17 cellular contexts compared by ENCODE assay signal in the genomic region with DNA sequence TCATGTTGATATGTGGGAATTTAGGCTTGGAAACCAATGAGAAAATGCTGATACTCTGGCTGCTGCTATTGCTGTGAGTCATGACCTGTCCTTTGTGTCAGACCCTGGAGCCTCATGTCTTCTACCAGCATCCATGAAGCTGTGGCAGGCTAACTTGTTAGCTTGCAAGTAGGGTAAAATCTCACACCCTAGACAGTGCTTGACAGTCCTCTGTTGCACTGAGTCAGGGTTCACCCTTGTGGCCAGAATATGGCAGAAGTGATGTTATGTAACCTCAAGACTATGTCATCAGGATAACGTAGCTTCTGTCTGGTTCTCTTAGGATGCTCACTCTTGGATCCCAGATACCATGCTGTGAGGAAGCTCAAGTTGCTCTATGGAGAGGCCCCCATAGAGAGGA.
A peak's percentile ranks its signal among the peaks of the same experiment; 100 is the strongest.
DNase-seq lines count a peak whose midpoint lies in the region; ATAC-seq and TF ChIP-seq lines count a peak whose summit lies in the region.
"Had no signal": no experiment of that assay in that cellular context is flagged by ENCODE, and none has a peak within 500 bp of the region (broad histone marks: within the 10 kb centered on the region; RNA-seq: fewer than 3 reads in every experiment).

No MANE protein-coding gene starts in this region.

- H3K79me2 ChIP-seq in SK-N-SH (ENCODE audit: insufficient read depth) = no peaks in the 10 kb centered on the region

- POLR2A ChIA-PET in SK-N-SH (lab: Yijun Ruan, JAX) = no interaction called here

- no peak overlapping the region for H3K9ac ChIP-seq in SK-N-SH
- H3K9ac ChIP-seq: BLaER1 had no signal

- TF ChIP-seq EP300 in SK-N-SH (IDR thresholded peaks at IDR 0.05; ENCODE audit: borderline replicate concordance in 1 of 2, low read depth in 1 of 2, low read length in 1 of 2) = no peak

- no peaks in the 10 kb centered on the region for H4K20me1 ChIP-seq in SK-N-SH (ENCODE audit: insufficient read depth)
- H4K20me1 ChIP-seq: BLaER1 had no signal

- no peak overlapping the region for H3K27ac ChIP-seq in SK-N-SH (ENCODE audit: low read depth in 2 of 2, low read length in 1 of 2)
- H3K27ac ChIP-seq: BLaER1, SJSA1 had no signal

- CTCF ChIA-PET in SK-N-SH (lab: Yijun Ruan, JAX) = interaction anchor here (0.7 to 1.8 kb wide), 4 partner anchors 8 to 265 kb away, joined by 3 to 4 read pairs (median 3); no protein-coding TSS in a partner anchor

- 0% methylated on average over 1 of the region's 1 CpG for WGBS in SK-N-SH (ENCODE audit: low lambda C conversion rate)

- no peak overlapping the region for H3K4me3 ChIP-seq in SK-N-SH (ENCODE audit: low read depth in 2 of 2, low read length in 1 of 2)
- no peak overlapping the region for H3K4me3 ChIP-seq in fibroblast of the aortic adventitia (ENCODE audit: low read depth, low read length)
- H3K4me3 ChIP-seq: BLaER1, HAP-1, SJSA1 had no signal

- H3K27me3 ChIP-seq in SK-N-SH (ENCODE audit: insufficient read depth) = no peaks in the 10 kb centered on the region; the same call in 1 of the 2 replicates
- H3K27me3 ChIP-seq: BLaER1 had no signal

- no peak for TF ChIP-seq RAD21 in SK-N-SH (IDR thresholded peaks at IDR 0.05; ENCODE audit: low read length)

- H3K4me1 ChIP-seq in SK-N-SH (ENCODE audit: control insufficient read depth in 1 of 2, insufficient read depth in 2 of 2, low read depth in 1 of 2, low read length in 1 of 2) = no peaks in the 10 kb centered on the region
- H3K4me1 ChIP-seq: HAP-1, SJSA1 had no signal

- H3K9me2 ChIP-seq in SK-N-SH = no peaks in the 10 kb centered on the region

- no peaks in the 10 kb centered on the region for H3K9me3 ChIP-seq in SK-N-SH
- H3K9me3 ChIP-seq: BLaER1, HAP-1 had no signal

- TF ChIP-seq CTCF in SK-N-SH (IDR thresholded peaks at IDR 0.05) = no peak
- TF ChIP-seq CTCF in fibroblast of the aortic adventitia (IDR thresholded peaks at IDR 0.05; ENCODE audit: insufficient read depth, low read length) = no peak

- H3K4me2 ChIP-seq in SK-N-SH = no peak overlapping the region

- no peaks in the 10 kb centered on the region for H3K36me3 ChIP-seq in SK-N-SH (replicated peaks in 1 of 2; ENCODE audit: control insufficient read depth in 1 of 2, insufficient read depth in 2 of 2, low read length in 1 of 2)
- H3K36me3 ChIP-seq: BLaER1, HAP-1, SJSA1 had no signal

- intact Hi-C loops in Right ventricle myocardium inferior (cut with DNase I) = loop anchor here (10.0 kb wide), 1 partner anchor 132 kb away; the partner anchor contains the start of gene NEK6

- H2AFZ ChIP-seq in SK-N-SH (ENCODE audit: low read depth) = no peak overlapping the region

- ATAC-seq in SK-N-SH treated with all-trans-retinoic acid at 6 μM for 48 hours (peak; percentile 37), HG02571 (IDR thresholded peaks at IDR 0.05; ENCODE audit: unreplicated experiment) (no peak), Right ventricle myocardium inferior (no peak)

- no peaks in the 10 kb centered on the region for H3F3A ChIP-seq in SK-N-SH (replicated peaks; ENCODE audit: insufficient read depth)

- DNase-seq in SK-N-SH (no peak), NAMALWA (ENCODE audit: low spot score) (peak; percentile 24), fibroblast of the aortic adventitia (ENCODE audit: low read depth) (peak; percentile 12), GDM1 (lab: John Stamatoyannopoulos, UW) (no peak), Right ventricle myocardium inferior (ENCODE audit: missing footprints) (no peak), kidney glomerular epithelial cell (lab: John Stamatoyannopoulos, UW) (no peak)
- DNase-seq: 8988T; CD8-positive, alpha-beta memory T cell; KG1; NCI-H1417; NCI-H1930; NCI-H774 had no signal

TF ChIP-seq in SK-N-SH treated with all-trans-retinoic acid at 6 μM for 48 hours, 23 proteins besides CTCF, POLR2A, EP300 and RAD21 (continues in another document):
- TF ChIP-seq POU6F1 (CRISPR knock-in tag; IDR thresholded peaks at IDR 0.05; ENCODE audit: borderline replicate concordance, low read depth) = no peak
- no peak for TF ChIP-seq ARNTL (CRISPR knock-in tag; IDR thresholded peaks at IDR 0.05; ENCODE audit: borderline replicate concordance, low read depth)
- no peak for TF ChIP-seq TOX (CRISPR knock-in tag; IDR thresholded peaks at IDR 0.05; ENCODE audit: borderline replicate concordance)
- TF ChIP-seq, protein P1, sequence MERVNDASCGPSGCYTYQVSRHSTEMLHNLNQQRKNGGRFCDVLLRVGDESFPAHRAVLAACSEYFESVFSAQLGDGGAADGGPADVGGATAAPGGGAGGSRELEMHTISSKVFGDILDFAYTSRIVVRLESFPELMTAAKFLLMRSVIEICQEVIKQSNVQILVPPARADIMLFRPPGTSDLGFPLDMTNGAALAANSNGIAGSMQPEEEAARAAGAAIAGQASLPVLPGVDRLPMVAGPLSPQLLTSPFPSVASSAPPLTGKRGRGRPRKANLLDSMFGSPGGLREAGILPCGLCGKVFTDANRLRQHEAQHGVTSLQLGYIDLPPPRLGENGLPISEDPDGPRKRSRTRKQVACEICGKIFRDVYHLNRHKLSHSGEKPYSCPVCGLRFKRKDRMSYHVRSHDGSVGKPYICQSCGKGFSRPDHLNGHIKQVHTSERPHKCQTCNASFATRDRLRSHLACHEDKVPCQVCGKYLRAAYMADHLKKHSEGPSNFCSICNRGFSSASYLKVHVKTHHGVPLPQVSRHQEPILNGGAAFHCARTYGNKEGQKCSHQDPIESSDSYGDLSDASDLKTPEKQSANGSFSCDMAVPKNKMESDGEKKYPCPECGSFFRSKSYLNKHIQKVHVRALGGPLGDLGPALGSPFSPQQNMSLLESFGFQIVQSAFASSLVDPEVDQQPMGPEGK (CRISPR knock-in tag; IDR thresholded peaks at IDR 0.05; ENCODE audit: borderline replicate concordance) = no peak
- TF ChIP-seq TCF4 (CRISPR knock-in tag; IDR thresholded peaks at IDR 0.05; ENCODE audit: borderline replicate concordance) = no peak
- no peak for TF ChIP-seq ZNF565 (CRISPR knock-in tag; conservative IDR thresholded peaks at IDR 0.05; ENCODE audit: low read depth)
- no peak for TF ChIP-seq ZC3H10 (CRISPR knock-in tag; IDR thresholded peaks at IDR 0.05)
- no peak for TF ChIP-seq ZNF70 (CRISPR knock-in tag; IDR thresholded peaks at IDR 0.05)
- no peak for TF ChIP-seq SNAI2 (CRISPR knock-in tag; IDR thresholded peaks at IDR 0.05)

TF ChIP-seq in SK-N-SH, 30 proteins besides CTCF, POLR2A, EP300 and RAD21:
- TF ChIP-seq NRF1 (IDR thresholded peaks at IDR 0.05; ENCODE audit: low read depth, low read length) (no peak), GABPA (IDR thresholded peaks at IDR 0.05; ENCODE audit: low read depth) (no peak), YY1 (IDR thresholded peaks at IDR 0.05; ENCODE audit: low read depth) (no peak), TCF12 (IDR thresholded peaks at IDR 0.05) (no peak), RXRA (IDR thresholded peaks at IDR 0.05; ENCODE audit: borderline replicate concordance, low read depth) (no peak), ELF1 (IDR thresholded peaks at IDR 0.05) (no peak), CHD2 (IDR thresholded peaks at IDR 0.05; ENCODE audit: low read length, partially characterized antibody) (no peak)
- TF ChIP-seq, protein P2, sequence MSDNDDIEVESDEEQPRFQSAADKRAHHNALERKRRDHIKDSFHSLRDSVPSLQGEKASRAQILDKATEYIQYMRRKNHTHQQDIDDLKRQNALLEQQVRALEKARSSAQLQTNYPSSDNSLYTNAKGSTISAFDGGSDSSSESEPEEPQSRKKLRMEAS (IDR thresholded peaks at IDR 0.05; ENCODE audit: low read depth) = no peak

Comparison
In these comparisons a context has a peak if more than half of its experiments do, and no peak if none do; other contexts are left out.
1. DNase-seq: peak in NAMALWA (single experiment) and fibroblast of the aortic adventitia (single experiment); none in SK-N-SH (single experiment), GDM1 (single experiment), Right ventricle myocardium inferior (single experiment) and kidney glomerular epithelial cell (single experiment).